ENCODE assay signal across 27 cellular contexts in the genomic region with DNA sequence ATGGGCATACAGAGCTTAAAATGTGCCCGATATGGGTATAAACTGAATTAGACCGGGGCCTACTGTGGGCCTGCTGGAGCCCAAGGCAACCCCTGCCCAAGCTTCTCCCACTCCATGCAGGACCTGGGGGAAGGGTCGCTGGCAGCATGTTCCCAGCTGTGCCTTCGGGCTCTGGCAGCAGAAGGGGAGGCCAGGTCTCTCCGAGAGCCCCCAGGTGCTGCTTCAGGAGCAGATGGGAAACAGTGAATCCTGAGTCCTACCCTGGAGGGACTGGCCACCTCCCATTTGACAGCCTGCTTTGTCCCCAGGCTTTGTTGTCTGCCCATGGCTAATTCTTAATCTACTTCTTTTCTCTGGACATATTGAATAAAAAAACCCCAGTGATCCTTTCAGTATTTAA.
"Had no signal": no experiment of that assay in that cellular context is flagged by ENCODE, and none has a peak within 500 bp of the region (broad histone marks: within the 10 kb centered on the region; RNA-seq: fewer than 3 reads in every experiment).

No MANE protein-coding gene starts in this region.

- H3K27ac ChIP-seq: dorsolateral prefrontal cortex, epithelial cell of prostate, gastrocnemius medialis, heart left ventricle, hepatocyte, left lung, ovary, psoas muscle, skin epidermis, suprapubic skin, transverse colon, upper lobe of right lung, uterus had no signal

- ATAC-seq: esophagus mucosa; gastrocnemius medialis; heart left ventricle; left cardiac atrium; left lung; mucosa of descending colon; psoas muscle; stimulated activated naive B cell treated with anti-CD40 and anti-IgM and Interleukin-4, amounts not matched to agents 10 μg/mL and 1 μg/mL and 100 μg/mL, for 72 hours; upper lobe of right lung had no signal

- H3K4me1 ChIP-seq: gastrocnemius medialis, heart left ventricle, left lung, psoas muscle, transverse colon, upper lobe of right lung, uterus had no signal

- H3K4me2 ChIP-seq: hepatocyte had no signal

- FAIRE-seq: colon had no signal

- H3K79me2 ChIP-seq: hepatocyte had no signal

- H2AFZ ChIP-seq: hepatocyte had no signal

- H3K36me3 ChIP-seq: gastrocnemius medialis, heart left ventricle, left lung, ovary, suprapubic skin, transverse colon, upper lobe of right lung, uterus had no signal

- H3K27me3 ChIP-seq: gastrocnemius medialis, ovary, uterus had no signal

- H3K4me3 ChIP-seq: dorsolateral prefrontal cortex, gastrocnemius medialis, heart left ventricle, hepatocyte, left lung, mucosa of descending colon, ovary, psoas muscle, skin epidermis, suprapubic skin, transverse colon, upper lobe of right lung, uterus had no signal

- DNase-seq: dorsolateral prefrontal cortex; effector CD4-positive, alpha-beta T cell; foreskin fibroblast; gastrocnemius medialis; heart left ventricle; left cardiac atrium; mesenchymal stem cell; mucosa of descending colon; naive B cell; nucleus accumbens; ovary; posterior cingulate gyrus; psoas muscle; retina; stimulated activated CD4-positive, alpha-beta T cell treated with anti-CD3 and anti-CD28 coated beads, Interleukin-15, amount 100 ng/mL, for 24 hours; stimulated activated CD4-positive, alpha-beta T cell treated with anti-CD3 and anti-CD28 coated beads, Interleukin-2, amount 100 ng/mL, for 48 hours; stimulated activated naive B cell treated with anti-CD40 and anti-IgM and Interleukin-4, amounts not matched to agents 10 μg/mL and 1 μg/mL and 100 μg/mL, for 72 hours; transverse colon; upper lobe of right lung; uterus had no signal

- H3K9me3 ChIP-seq: gastrocnemius medialis, heart left ventricle, left lung, mucosa of descending colon, ovary, psoas muscle, suprapubic skin, transverse colon, upper lobe of right lung, uterus had no signal
